Comparison of ENCODE assay signal across 1 cellular context in the genomic region with DNA sequence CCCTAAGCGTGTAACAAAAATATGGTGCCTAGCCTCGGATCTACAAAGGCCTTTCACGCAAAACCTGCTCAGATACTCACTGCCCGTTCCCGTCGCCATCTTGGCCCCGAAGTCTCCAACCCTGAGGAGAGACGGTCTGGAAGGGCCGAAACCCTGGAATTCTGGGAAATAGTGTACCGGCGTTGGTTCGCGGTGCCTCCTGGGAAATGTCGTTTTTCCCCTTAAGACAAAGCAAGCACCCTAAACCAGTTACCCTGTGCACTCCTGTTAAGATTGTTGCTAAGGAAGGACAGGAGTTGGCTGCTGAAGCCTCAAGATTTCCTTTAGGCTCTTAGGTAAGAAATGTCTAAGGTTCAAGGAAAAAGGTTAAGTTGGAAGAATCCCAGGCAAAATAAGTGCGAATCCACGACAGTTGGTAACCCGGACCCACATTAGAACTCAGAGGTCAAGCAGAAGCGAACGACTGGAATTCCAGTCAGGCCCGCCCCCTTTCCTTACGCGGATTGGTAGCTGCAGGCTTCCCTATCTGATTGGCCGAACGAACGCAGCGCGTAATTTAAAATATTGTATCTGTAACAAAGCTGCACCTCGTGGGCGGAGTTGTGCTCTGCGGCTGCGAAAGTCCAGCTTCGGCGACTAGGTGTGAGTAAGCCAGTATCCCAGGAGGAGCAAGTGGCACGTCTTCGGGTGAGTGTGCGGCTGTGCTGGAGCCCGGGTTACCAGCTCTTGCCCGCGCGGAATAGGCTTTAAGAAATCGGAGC.
A peak's percentile ranks its signal among the peaks of the same experiment; 100 is the strongest.
TF ChIP-seq lines count a peak whose summit lies in the region.

A gene with protein sequence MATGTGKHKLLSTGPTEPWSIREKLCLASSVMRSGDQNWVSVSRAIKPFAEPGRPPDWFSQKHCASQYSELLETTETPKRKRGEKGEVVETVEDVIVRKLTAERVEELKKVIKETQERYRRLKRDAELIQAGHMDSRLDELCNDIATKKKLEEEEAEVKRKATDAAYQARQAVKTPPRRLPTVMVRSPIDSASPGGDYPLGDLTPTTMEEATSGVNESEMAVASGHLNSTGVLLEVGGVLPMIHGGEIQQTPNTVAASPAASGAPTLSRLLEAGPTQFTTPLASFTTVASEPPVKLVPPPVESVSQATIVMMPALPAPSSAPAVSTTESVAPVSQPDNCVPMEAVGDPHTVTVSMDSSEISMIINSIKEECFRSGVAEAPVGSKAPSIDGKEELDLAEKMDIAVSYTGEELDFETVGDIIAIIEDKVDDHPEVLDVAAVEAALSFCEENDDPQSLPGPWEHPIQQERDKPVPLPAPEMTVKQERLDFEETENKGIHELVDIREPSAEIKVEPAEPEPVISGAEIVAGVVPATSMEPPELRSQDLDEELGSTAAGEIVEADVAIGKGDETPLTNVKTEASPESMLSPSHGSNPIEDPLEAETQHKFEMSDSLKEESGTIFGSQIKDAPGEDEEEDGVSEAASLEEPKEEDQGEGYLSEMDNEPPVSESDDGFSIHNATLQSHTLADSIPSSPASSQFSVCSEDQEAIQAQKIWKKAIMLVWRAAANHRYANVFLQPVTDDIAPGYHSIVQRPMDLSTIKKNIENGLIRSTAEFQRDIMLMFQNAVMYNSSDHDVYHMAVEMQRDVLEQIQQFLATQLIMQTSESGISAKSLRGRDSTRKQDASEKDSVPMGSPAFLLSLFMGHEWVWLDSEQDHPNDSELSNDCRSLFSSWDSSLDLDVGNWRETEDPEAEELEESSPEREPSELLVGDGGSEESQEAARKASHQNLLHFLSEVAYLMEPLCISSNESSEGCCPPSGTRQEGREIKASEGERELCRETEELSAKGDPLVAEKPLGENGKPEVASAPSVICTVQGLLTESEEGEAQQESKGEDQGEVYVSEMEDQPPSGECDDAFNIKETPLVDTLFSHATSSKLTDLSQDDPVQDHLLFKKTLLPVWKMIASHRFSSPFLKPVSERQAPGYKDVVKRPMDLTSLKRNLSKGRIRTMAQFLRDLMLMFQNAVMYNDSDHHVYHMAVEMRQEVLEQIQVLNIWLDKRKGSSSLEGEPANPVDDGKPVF (minus strand): TSS at position 115 of the 761 bp plus-strand sequence. CDS start 16 bp downstream, at position 99.
A gene (plus strand): TSS at position 597 of the 761 bp plus-strand sequence. CDS start 569 bp downstream, outside the sequence.

TF ChIP-seq in GM12878, 131 proteins besides CTCF, POLR2A, EP300 and RAD21 (continued from another document and continues in another):
- TF ChIP-seq, protein P1, sequence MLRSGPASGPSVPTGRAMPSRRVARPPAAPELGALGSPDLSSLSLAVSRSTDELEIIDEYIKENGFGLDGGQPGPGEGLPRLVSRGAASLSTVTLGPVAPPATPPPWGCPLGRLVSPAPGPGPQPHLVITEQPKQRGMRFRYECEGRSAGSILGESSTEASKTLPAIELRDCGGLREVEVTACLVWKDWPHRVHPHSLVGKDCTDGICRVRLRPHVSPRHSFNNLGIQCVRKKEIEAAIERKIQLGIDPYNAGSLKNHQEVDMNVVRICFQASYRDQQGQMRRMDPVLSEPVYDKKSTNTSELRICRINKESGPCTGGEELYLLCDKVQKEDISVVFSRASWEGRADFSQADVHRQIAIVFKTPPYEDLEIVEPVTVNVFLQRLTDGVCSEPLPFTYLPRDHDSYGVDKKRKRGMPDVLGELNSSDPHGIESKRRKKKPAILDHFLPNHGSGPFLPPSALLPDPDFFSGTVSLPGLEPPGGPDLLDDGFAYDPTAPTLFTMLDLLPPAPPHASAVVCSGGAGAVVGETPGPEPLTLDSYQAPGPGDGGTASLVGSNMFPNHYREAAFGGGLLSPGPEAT (IDR thresholded peaks at IDR 0.05; ENCODE audit: low read depth): peak; percentile 88
- TF ChIP-seq, protein P2, sequence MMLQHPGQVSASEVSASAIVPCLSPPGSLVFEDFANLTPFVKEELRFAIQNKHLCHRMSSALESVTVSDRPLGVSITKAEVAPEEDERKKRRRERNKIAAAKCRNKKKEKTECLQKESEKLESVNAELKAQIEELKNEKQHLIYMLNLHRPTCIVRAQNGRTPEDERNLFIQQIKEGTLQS (IDR thresholded peaks at IDR 0.05; ENCODE audit: borderline replicate concordance, extremely low read depth, low read depth, low read length): no peak
- TF ChIP-seq, protein P3, sequence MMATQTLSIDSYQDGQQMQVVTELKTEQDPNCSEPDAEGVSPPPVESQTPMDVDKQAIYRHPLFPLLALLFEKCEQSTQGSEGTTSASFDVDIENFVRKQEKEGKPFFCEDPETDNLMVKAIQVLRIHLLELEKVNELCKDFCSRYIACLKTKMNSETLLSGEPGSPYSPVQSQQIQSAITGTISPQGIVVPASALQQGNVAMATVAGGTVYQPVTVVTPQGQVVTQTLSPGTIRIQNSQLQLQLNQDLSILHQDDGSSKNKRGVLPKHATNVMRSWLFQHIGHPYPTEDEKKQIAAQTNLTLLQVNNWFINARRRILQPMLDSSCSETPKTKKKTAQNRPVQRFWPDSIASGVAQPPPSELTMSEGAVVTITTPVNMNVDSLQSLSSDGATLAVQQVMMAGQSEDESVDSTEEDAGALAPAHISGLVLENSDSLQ (IDR thresholded peaks at IDR 0.05): no peak
- no peak for TF ChIP-seq EGR1 (IDR thresholded peaks at IDR 0.05; ENCODE audit: borderline replicate concordance in 1 of 2, low read depth in 2 of 2, low read length in 2 of 2)
- no peak for TF ChIP-seq SREBF2 (IDR thresholded peaks at IDR 0.05; ENCODE audit: low read length)
- TF ChIP-seq TCF12 (IDR thresholded peaks at IDR 0.05; ENCODE audit: low read depth, low read length): no peak
- TF ChIP-seq DPF2 (IDR thresholded peaks at IDR 0.05): no peak; the same call in 1 of the 2 replicates
- TF ChIP-seq IRF4 (IDR thresholded peaks at IDR 0.05; ENCODE audit: low read depth, low read length): no peak
- no peak for TF ChIP-seq NRF1 (conservative IDR thresholded peaks at IDR 0.05; ENCODE audit: low read depth, low read length)
- TF ChIP-seq RAD51 (IDR thresholded peaks at IDR 0.05): no peak
- TF ChIP-seq, protein P4, sequence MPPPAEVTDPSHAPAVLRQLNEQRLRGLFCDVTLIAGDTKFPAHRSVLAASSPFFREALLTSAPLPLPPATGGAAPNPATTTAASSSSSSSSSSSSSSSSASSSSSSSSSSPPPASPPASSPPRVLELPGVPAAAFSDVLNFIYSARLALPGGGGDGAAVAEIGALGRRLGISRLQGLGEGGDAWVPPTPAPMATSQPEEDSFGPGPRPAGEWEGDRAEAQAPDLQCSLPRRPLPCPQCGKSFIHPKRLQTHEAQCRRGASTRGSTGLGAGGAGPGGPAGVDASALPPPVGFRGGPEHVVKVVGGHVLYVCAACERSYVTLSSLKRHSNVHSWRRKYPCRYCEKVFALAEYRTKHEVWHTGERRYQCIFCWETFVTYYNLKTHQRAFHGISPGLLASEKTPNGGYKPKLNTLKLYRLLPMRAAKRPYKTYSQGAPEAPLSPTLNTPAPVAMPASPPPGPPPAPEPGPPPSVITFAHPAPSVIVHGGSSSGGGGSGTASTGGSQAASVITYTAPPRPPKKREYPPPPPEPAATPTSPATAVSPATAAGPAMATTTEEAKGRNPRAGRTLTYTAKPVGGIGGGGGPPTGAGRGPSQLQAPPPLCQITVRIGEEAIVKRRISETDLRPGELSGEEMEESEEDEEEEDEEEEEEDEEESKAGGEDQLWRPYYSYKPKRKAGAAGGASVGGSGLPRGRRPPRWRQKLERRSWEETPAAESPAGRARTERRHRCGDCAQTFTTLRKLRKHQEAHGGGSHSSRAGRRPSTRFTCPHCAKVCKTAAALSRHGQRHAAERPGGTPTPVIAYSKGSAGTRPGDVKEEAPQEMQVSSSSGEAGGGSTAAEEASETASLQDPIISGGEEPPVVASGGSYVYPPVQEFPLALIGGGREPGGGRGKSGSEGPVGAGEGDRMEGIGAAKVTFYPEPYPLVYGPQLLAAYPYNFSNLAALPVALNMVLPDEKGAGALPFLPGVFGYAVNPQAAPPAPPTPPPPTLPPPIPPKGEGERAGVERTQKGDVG (CRISPR knock-in tag; IDR thresholded peaks at IDR 0.05): no peak
- TF ChIP-seq TCF7 (IDR thresholded peaks at IDR 0.05; ENCODE audit: borderline replicate concordance): no peak
- no peak for TF ChIP-seq ETV6 (conservative IDR thresholded peaks at IDR 0.05 in 1 of 2, IDR thresholded peaks at IDR 0.05 in 1 of 2; ENCODE audit: borderline replicate concordance in 1 of 2, low read depth in 1 of 2)
- TF ChIP-seq ASH2L (IDR thresholded peaks at IDR 0.05; ENCODE audit: borderline replicate concordance, low read depth): no peak
- TF ChIP-seq, protein P5, sequence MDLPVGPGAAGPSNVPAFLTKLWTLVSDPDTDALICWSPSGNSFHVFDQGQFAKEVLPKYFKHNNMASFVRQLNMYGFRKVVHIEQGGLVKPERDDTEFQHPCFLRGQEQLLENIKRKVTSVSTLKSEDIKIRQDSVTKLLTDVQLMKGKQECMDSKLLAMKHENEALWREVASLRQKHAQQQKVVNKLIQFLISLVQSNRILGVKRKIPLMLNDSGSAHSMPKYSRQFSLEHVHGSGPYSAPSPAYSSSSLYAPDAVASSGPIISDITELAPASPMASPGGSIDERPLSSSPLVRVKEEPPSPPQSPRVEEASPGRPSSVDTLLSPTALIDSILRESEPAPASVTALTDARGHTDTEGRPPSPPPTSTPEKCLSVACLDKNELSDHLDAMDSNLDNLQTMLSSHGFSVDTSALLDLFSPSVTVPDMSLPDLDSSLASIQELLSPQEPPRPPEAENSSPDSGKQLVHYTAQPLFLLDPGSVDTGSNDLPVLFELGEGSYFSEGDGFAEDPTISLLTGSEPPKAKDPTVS (IDR thresholded peaks at IDR 0.05; ENCODE audit: low read depth, low read length): no peak
- peak; percentile 33; the same call in 1 of the 2 replicates for TF ChIP-seq NFIC (IDR thresholded peaks at IDR 0.05; ENCODE audit: low read depth, low read length)
- no peak for TF ChIP-seq ZNF384 (IDR thresholded peaks at IDR 0.05; ENCODE audit: borderline replicate concordance, low read depth, low read length)
- TF ChIP-seq HDAC6 (IDR thresholded peaks at IDR 0.05; ENCODE audit: unreplicated experiment): no peak
- no peak for TF ChIP-seq KAT2A (conservative IDR thresholded peaks at IDR 0.05; ENCODE audit: control insufficient read depth, low read depth, low read length)
- no peak; the same call in 1 of the 2 replicates for TF ChIP-seq NFYA (IDR thresholded peaks at IDR 0.05; ENCODE audit: borderline replicate concordance, low read depth, low read length)
- TF ChIP-seq SIN3A (IDR thresholded peaks at IDR 0.05; ENCODE audit: low read depth, low read length): peak; percentile 100
- TF ChIP-seq, protein P6, sequence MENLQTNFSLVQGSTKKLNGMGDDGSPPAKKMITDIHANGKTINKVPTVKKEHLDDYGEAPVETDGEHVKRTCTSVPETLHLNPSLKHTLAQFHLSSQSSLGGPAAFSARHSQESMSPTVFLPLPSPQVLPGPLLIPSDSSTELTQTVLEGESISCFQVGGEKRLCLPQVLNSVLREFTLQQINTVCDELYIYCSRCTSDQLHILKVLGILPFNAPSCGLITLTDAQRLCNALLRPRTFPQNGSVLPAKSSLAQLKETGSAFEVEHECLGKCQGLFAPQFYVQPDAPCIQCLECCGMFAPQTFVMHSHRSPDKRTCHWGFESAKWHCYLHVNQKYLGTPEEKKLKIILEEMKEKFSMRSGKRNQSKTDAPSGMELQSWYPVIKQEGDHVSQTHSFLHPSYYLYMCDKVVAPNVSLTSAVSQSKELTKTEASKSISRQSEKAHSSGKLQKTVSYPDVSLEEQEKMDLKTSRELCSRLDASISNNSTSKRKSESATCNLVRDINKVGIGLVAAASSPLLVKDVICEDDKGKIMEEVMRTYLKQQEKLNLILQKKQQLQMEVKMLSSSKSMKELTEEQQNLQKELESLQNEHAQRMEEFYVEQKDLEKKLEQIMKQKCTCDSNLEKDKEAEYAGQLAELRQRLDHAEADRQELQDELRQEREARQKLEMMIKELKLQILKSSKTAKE (IDR thresholded peaks at IDR 0.05; ENCODE audit: low read depth, poor library complexity, severe bottlenecking): peak; percentile 50
- TF ChIP-seq CHD1 (IDR thresholded peaks at IDR 0.05; ENCODE audit: low read depth, low read length): no peak
- TF ChIP-seq, protein P7, sequence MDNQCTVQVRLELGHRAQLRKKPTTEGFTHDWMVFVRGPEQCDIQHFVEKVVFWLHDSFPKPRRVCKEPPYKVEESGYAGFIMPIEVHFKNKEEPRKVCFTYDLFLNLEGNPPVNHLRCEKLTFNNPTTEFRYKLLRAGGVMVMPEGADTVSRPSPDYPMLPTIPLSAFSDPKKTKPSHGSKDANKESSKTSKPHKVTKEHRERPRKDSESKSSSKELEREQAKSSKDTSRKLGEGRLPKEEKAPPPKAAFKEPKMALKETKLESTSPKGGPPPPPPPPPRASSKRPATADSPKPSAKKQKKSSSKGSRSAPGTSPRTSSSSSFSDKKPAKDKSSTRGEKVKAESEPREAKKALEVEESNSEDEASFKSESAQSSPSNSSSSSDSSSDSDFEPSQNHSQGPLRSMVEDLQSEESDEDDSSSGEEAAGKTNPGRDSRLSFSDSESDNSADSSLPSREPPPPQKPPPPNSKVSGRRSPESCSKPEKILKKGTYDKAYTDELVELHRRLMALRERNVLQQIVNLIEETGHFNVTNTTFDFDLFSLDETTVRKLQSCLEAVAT (IDR thresholded peaks at IDR 0.05): no peak
- no peak for TF ChIP-seq RCOR1 (conservative IDR thresholded peaks at IDR 0.05; ENCODE audit: low read depth, low read length)
- TF ChIP-seq POU2F2 (IDR thresholded peaks at IDR 0.05; ENCODE audit: borderline replicate concordance, low read depth, low read length): peak; percentile 64; the same call in 2 of the 3 replicates
- peak; percentile 89 for TF ChIP-seq TAF1 (IDR thresholded peaks at IDR 0.05; ENCODE audit: borderline replicate concordance, low read depth, low read length)
- TF ChIP-seq, protein P8, sequence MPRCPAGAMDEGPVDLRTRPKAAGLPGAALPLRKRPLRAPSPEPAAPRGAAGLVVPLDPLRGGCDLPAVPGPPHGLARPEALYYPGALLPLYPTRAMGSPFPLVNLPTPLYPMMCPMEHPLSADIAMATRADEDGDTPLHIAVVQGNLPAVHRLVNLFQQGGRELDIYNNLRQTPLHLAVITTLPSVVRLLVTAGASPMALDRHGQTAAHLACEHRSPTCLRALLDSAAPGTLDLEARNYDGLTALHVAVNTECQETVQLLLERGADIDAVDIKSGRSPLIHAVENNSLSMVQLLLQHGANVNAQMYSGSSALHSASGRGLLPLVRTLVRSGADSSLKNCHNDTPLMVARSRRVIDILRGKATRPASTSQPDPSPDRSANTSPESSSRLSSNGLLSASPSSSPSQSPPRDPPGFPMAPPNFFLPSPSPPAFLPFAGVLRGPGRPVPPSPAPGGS (IDR thresholded peaks at IDR 0.05; ENCODE audit: borderline replicate concordance, insufficient read depth, low read depth, low read length, poor library complexity, severe bottlenecking): no peak
- TF ChIP-seq CHD4 (IDR thresholded peaks at IDR 0.05): no peak
- TF ChIP-seq LARP7 (IDR thresholded peaks at IDR 0.05): peak; percentile 38; the same call in 1 of the 2 replicates
- no peak for TF ChIP-seq GATAD2B (conservative IDR thresholded peaks at IDR 0.05; ENCODE audit: low read depth)
- no peak for TF ChIP-seq MEF2A (IDR thresholded peaks at IDR 0.05; ENCODE audit: insufficient read depth, low read depth, low read length)
- TF ChIP-seq ATF7 (IDR thresholded peaks at IDR 0.05; ENCODE audit: low read depth): 0 out of 2 replicates have a peak, but pooled peaks have one; percentile 24
- TF ChIP-seq FOXM1 (IDR thresholded peaks at IDR 0.05; ENCODE audit: low read depth, low read length): peak; percentile 96
- TF ChIP-seq MYB (IDR thresholded peaks at IDR 0.05; ENCODE audit: borderline replicate concordance, low read depth, low read length): peak; percentile 98
- TF ChIP-seq CHD2 (IDR thresholded peaks at IDR 0.05; ENCODE audit: borderline replicate concordance, low read depth, low read length): peak; percentile 84; the same call in 1 of the 2 replicates
- TF ChIP-seq EED (IDR thresholded peaks at IDR 0.05; ENCODE audit: low read depth): peak; percentile 90
- TF ChIP-seq ZNF274 (IDR thresholded peaks at IDR 0.05; ENCODE audit: insufficient read depth, insufficient read length): no peak
